Comparison of ENCODE assay signal across 8 cellular contexts in genomic region chr12:123237646-123238329, GRCh38. TPM values are rescaled to one million over a fixed set of nuclear protein-coding genes. Genes with fewer than 3 reads are reported as not detected.
A peak's percentile ranks its signal among the peaks of the same experiment; 100 is the strongest.
DNase-seq lines count a peak whose midpoint lies in the region; ATAC-seq and TF ChIP-seq lines count a peak whose summit lies in the region.

No MANE protein-coding gene starts in this region.

- no peak overlapping the region for H3K4me3 ChIP-seq in endodermal cell (ENCODE audit: low read length)

- peaks cover 58% of the 10 kb centered on the region for H3K4me1 Mint-ChIP-seq in activated CD8-positive, alpha-beta T cell treated with anti-CD3 and anti-CD28 coated beads, Interleukin-2, amount 10 ng/mL, durations not matched to agents 7 days and 5 days (ENCODE audit: low read depth)
- H3K4me1 Mint-ChIP-seq in endodermal cell (peaks cover 7% of the 10 kb centered on the region), naive B cell (peaks cover 38 to 73% (median 56%) of the 10 kb centered on the region in 3 donors)
- H3K4me1 Mint-ChIP-seq in stimulated activated memory B cell treated with anti-CD40 and anti-IgM and Interleukin-4, amounts not matched to agents 10 μg/mL and 1 μg/mL and 100 μg/mL, for 72 hours = peaks cover 52% of the 10 kb centered on the region

- H3K27me3 ChIP-seq in endodermal cell (ENCODE audit: control insufficient read depth, insufficient read depth, low read length, poor library complexity, severe bottlenecking) = no peaks in the 10 kb centered on the region

- TF ChIP-seq CTCF in 22Rv1 (IDR thresholded peaks at IDR 0.05) = peak; percentile 97
- TF ChIP-seq CTCF in GM12873 (IDR thresholded peaks at IDR 0.05; ENCODE audit: insufficient read depth, low read depth, low read length, missing control alignments) = peak; percentile 72
- peak; percentile 86 for TF ChIP-seq CTCF in endodermal cell (conservative IDR thresholded peaks at IDR 0.05)

- H3K4me1 ChIP-seq in endodermal cell (ENCODE audit: control insufficient read depth, insufficient read depth, low read length) = no peaks in the 10 kb centered on the region

- no peaks in the 10 kb centered on the region for H3K9me3 ChIP-seq in endodermal cell (ENCODE audit: control insufficient read depth, low read length)

- CTCF ChIA-PET in activated CD8-positive, alpha-beta T cell treated with anti-CD3 and anti-CD28 coated beads, Interleukin-2, amount 10 ng/mL, durations not matched to agents 7 days and 5 days (lab: Charles Lee) = interaction anchor here (0.6 to 3.4 kb wide), 69 partner anchors 10 to 381 kb away, joined by 3 to 80 read pairs (median 4); partner anchors contain the start of genes ABCB9, ARL6IP4, OGFOD2 and TMED2

- H3K27me3 Mint-ChIP-seq in activated CD8-positive, alpha-beta T cell treated with anti-CD3 and anti-CD28 coated beads, Interleukin-2, amount 10 ng/mL, durations not matched to agents 7 days and 5 days (ENCODE audit: low read depth) = no peaks in the 10 kb centered on the region
- H3K27me3 Mint-ChIP-seq in endodermal cell (ENCODE audit: insufficient read depth) (no peaks in the 10 kb centered on the region), naive B cell (no peaks in the 10 kb centered on the region)
- H3K27me3 Mint-ChIP-seq in stimulated activated memory B cell treated with anti-CD40 and anti-IgM and Interleukin-4, amounts not matched to agents 10 μg/mL and 1 μg/mL and 100 μg/mL, for 72 hours = no peaks in the 10 kb centered on the region

- H3K9ac ChIP-seq in endodermal cell (ENCODE audit: extremely low read depth, low read length, poor library complexity, severe bottlenecking) = no peak overlapping the region

- H3K36me3 Mint-ChIP-seq in activated CD8-positive, alpha-beta T cell treated with anti-CD3 and anti-CD28 coated beads, Interleukin-2, amount 10 ng/mL, durations not matched to agents 7 days and 5 days (ENCODE audit: low read depth) = peaks cover 57% of the 10 kb centered on the region
- H3K36me3 Mint-ChIP-seq in endodermal cell (ENCODE audit: low read depth) = peaks cover 28% of the 10 kb centered on the region
- peaks cover 0 to 8% of the 10 kb centered on the region in 2 donors for H3K36me3 Mint-ChIP-seq in naive B cell
- peaks cover 17% of the 10 kb centered on the region for H3K36me3 Mint-ChIP-seq in stimulated activated memory B cell treated with anti-CD40 and anti-IgM and Interleukin-4, amounts not matched to agents 10 μg/mL and 1 μg/mL and 100 μg/mL, for 72 hours

- no peak for ATAC-seq in activated CD8-positive, alpha-beta T cell treated with anti-CD3 and anti-CD28 coated beads, Interleukin-2, amount 10 ng/mL, durations not matched to agents 7 days and 5 days
- ATAC-seq in naive B cell (ENCODE audit: low read depth in 2 of 2) (peak in 1 of 2 donors; percentile 4), HG02840 (IDR thresholded peaks at IDR 0.05; ENCODE audit: low FRiP score, unreplicated experiment) (no peak)
- ATAC-seq in stimulated activated memory B cell treated with anti-CD40 and anti-IgM and Interleukin-4, amounts not matched to agents 10 μg/mL and 1 μg/mL and 100 μg/mL, for 72 hours = peak; percentile 3

- H3K4me3 Mint-ChIP-seq in activated CD8-positive, alpha-beta T cell treated with anti-CD3 and anti-CD28 coated beads, Interleukin-2, amount 10 ng/mL, durations not matched to agents 7 days and 5 days = peak overlapping the region; percentile 59
- H3K4me3 Mint-ChIP-seq in endodermal cell (no peak overlapping the region), naive B cell (peak overlapping the region; percentile 51 to 86 (median 79))
- peak overlapping the region; percentile 72 for H3K4me3 Mint-ChIP-seq in stimulated activated memory B cell treated with anti-CD40 and anti-IgM and Interleukin-4, amounts not matched to agents 10 μg/mL and 1 μg/mL and 100 μg/mL, for 72 hours

- 53 to 75% methylated on average over 4 to 6 of the region's 6 CpGs for WGBS in endodermal cell (ENCODE audit: insufficient coverage in 1 of 2, insufficient read length in 1 of 2), 2 experiments

- POLR2A ChIA-PET in activated CD8-positive, alpha-beta T cell treated with anti-CD3 and anti-CD28 coated beads, Interleukin-2, amount 10 ng/mL, durations not matched to agents 7 days and 5 days (lab: Charles Lee) = interaction anchor here (0.6 to 2.2 kb wide), 7 partner anchors 14 to 268 kb away, joined by 3 to 10 read pairs (median 3); partner anchors contain the start of genes ARL6IP4, OGFOD2 and SBNO1

- H3K27ac Mint-ChIP-seq in activated CD8-positive, alpha-beta T cell treated with anti-CD3 and anti-CD28 coated beads, Interleukin-2, amount 10 ng/mL, durations not matched to agents 7 days and 5 days = peak overlapping the region; percentile 91
- H3K27ac Mint-ChIP-seq in endodermal cell = no peak overlapping the region
- H3K27ac Mint-ChIP-seq in naive B cell = peak overlapping the region; percentile 76 to 96 (median 82)
- peak overlapping the region; percentile 88 for H3K27ac Mint-ChIP-seq in stimulated activated memory B cell treated with anti-CD40 and anti-IgM and Interleukin-4, amounts not matched to agents 10 μg/mL and 1 μg/mL and 100 μg/mL, for 72 hours

- H3K36me3 ChIP-seq in endodermal cell (ENCODE audit: control insufficient read depth, insufficient read depth, low read length) = peaks cover 24% of the 10 kb centered on the region

- H3K9me3 Mint-ChIP-seq in activated CD8-positive, alpha-beta T cell treated with anti-CD3 and anti-CD28 coated beads, Interleukin-2, amount 10 ng/mL, durations not matched to agents 7 days and 5 days (ENCODE audit: insufficient read depth) = no peaks in the 10 kb centered on the region
- H3K9me3 Mint-ChIP-seq in endodermal cell (no peaks in the 10 kb centered on the region), naive B cell (no peaks in the 10 kb centered on the region)
- no peaks in the 10 kb centered on the region for H3K9me3 Mint-ChIP-seq in stimulated activated memory B cell treated with anti-CD40 and anti-IgM and Interleukin-4, amounts not matched to agents 10 μg/mL and 1 μg/mL and 100 μg/mL, for 72 hours

- DNase-seq in NCI-H446 treated with DMSO at 0.1 percent for 48 hours (lab: John Stamatoyannopoulos, UW) (peak; percentile 24), endodermal cell (peak; percentile 87), naive B cell (peak; percentile 55)
- DNase-seq in activated CD8-positive, alpha-beta T cell treated with anti-CD3 and anti-CD28 coated beads, Interleukin-2, amount 10 ng/mL, durations not matched to agents 7 days and 5 days = peak; percentile 83

- peak overlapping the region; percentile 17; the same call in 1 of the 2 replicates for H3K27ac ChIP-seq in 22Rv1
- no peak overlapping the region for H3K27ac ChIP-seq in endodermal cell (ENCODE audit: low read depth, low read length)

RNA-seq across cellular contexts. Expression of gene MTRFR, which starts 4.6 kb away (rescaled TPM):
- total RNA-seq in activated CD8-positive, alpha-beta T cell treated with anti-CD3 and anti-CD28 coated beads, Interleukin-2, amount 10 ng/mL, durations not matched to agents 7 days and 5 days = 10 to 100 TPM; 28.2 to 30.0 TPM
- total RNA-seq in endodermal cell = 10 to 100 TPM; 16.2 to 19.3 TPM
- polyA plus RNA-seq in endodermal cell (2013, experiment 1 of 2) = 14.1 TPM
- 17.1 TPM for polyA plus RNA-seq in endodermal cell (2013, experiment 2 of 2)
- 10 to 100 TPM; 23.7 to 34.2 (median 30.3) TPM for polyA plus RNA-seq in naive B cell (ENCODE audit: low read depth in 6 of 6)

RNA-seq across cellular contexts. Expression of gene MPHOSPH9, which starts 4.8 kb away (rescaled TPM):
- 100 to 1,000 TPM; 148 to 149 TPM for total RNA-seq in activated CD8-positive, alpha-beta T cell treated with anti-CD3 and anti-CD28 coated beads, Interleukin-2, amount 10 ng/mL, durations not matched to agents 7 days and 5 days
- 10 to 100 TPM; 68.4 to 85.3 TPM for total RNA-seq in endodermal cell
- 50.8 TPM for polyA plus RNA-seq in endodermal cell (2013, experiment 1 of 2)
- polyA plus RNA-seq in endodermal cell (2013, experiment 2 of 2) = 62.6 TPM
- polyA plus RNA-seq in naive B cell (ENCODE audit: low read depth in 6 of 6) = 10 to 100 TPM; 20.2 to 33.6 (median 28.6) TPM

RNA-seq across cellular contexts. Expression of gene CDK2AP1, which starts 33.9 kb away (rescaled TPM):
- 10 to 100 TPM; 58.3 to 58.4 TPM for total RNA-seq in activated CD8-positive, alpha-beta T cell treated with anti-CD3 and anti-CD28 coated beads, Interleukin-2, amount 10 ng/mL, durations not matched to agents 7 days and 5 days
- 100 to 1,000 TPM; 102 to 127 TPM for total RNA-seq in endodermal cell
- polyA plus RNA-seq in endodermal cell (2013, experiment 1 of 2) = 197 TPM
- 198 TPM for polyA plus RNA-seq in endodermal cell (2013, experiment 2 of 2)
- 1 to 10 TPM; 2.0 to 6.3 (median 3.8) TPM for polyA plus RNA-seq in naive B cell (ENCODE audit: low read depth in 6 of 6)

Comparison
In these comparisons a context has a peak if more than half of its experiments do, and no peak if none do; other contexts are left out.
1. DNase-seq: peak in every context shown above with its lines; median percentile 87 in endodermal cell; 83 in activated CD8-positive, alpha-beta T cell treated with anti-CD3 and anti-CD28 coated beads, Interleukin-2, amount 10 ng/mL, durations not matched to agents 7 days and 5 days; 55 in naive B cell; 24 in NCI-H446 treated with DMSO at 0.1 percent for 48 hours.